Comparison of ENCODE assay signal across 12 cellular contexts in genomic region chr19:50427318-50427925, GRCh38. TPM values are rescaled to one million over a fixed set of nuclear protein-coding genes. Genes with fewer than 3 reads are reported as not detected.
A peak's percentile ranks its signal among the peaks of the same experiment; 100 is the strongest.
DNase-seq lines count a peak whose midpoint lies in the region; ATAC-seq and TF ChIP-seq lines count a peak whose summit lies in the region.
"Had no signal": no experiment of that assay in that cellular context is flagged by ENCODE, and none has a peak within 500 bp of the region (broad histone marks: within the 10 kb centered on the region; RNA-seq: fewer than 3 reads in every experiment).

No MANE protein-coding gene starts in this region.

- H3K4me1 Mint-ChIP-seq in T-helper 17 cell: peaks cover 9% of the 10 kb centered on the region

- peak overlapping the region; percentile 80 for H3K4me3 ChIP-seq in DOHH2 (ENCODE audit: low read length)
- peak overlapping the region; percentile 24 for H3K4me3 ChIP-seq in fibroblast of pulmonary artery (replicated peaks; ENCODE audit: low read depth, low read length)
- H3K4me3 ChIP-seq in skeletal muscle cell (ENCODE audit: low read depth, low read length): peak overlapping the region; percentile 29
- no peak overlapping the region for H3K4me3 ChIP-seq in SK-N-SH (ENCODE audit: low read depth in 2 of 2, low read length in 1 of 2)
- H3K4me3 ChIP-seq: ovary had no signal

- H2AFZ ChIP-seq in SK-N-SH (ENCODE audit: low read depth): no peak overlapping the region

- ATAC-seq in T-helper 17 cell: no peak

- H3K4me3 Mint-ChIP-seq in T-helper 17 cell: peak overlapping the region; percentile 58

- peaks cover 18% of the 10 kb centered on the region for H3K79me2 ChIP-seq in DOHH2 (ENCODE audit: control insufficient read depth, low read length)
- no peaks in the 10 kb centered on the region for H3K79me2 ChIP-seq in SK-N-SH (ENCODE audit: insufficient read depth)

- 71% methylated on average over 21 of the region's 26 CpGs for WGBS in SK-N-SH (ENCODE audit: low lambda C conversion rate)

- peaks cover 7% of the 10 kb centered on the region; the same call in 1 of the 2 replicates for H4K20me1 ChIP-seq in DOHH2 (ENCODE audit: control insufficient read depth, insufficient read depth, low read depth, low read length)
- no peaks in the 10 kb centered on the region for H4K20me1 ChIP-seq in SK-N-SH (ENCODE audit: insufficient read depth)

- no peak for TF ChIP-seq EP300 in SK-N-SH (IDR thresholded peaks at IDR 0.05; ENCODE audit: borderline replicate concordance in 1 of 2, low read depth in 1 of 2, low read length in 1 of 2)

- H3K9ac ChIP-seq in SK-N-SH: no peak overlapping the region

- H3K4me1 ChIP-seq in DOHH2 (ENCODE audit: control insufficient read depth, low read length) (peaks cover 76% of the 10 kb centered on the region), SK-N-SH (ENCODE audit: control insufficient read depth in 1 of 2, insufficient read depth in 2 of 2, low read depth in 1 of 2, low read length in 1 of 2) (peaks cover 0 to 6% of the 10 kb centered on the region in 2 experiments; a peak in 1 of 4 replicates)

- CTCF ChIA-PET in SK-N-SH (lab: Yijun Ruan, JAX): interaction anchor here (1.2 to 3.7 kb wide), 4 partner anchors 12 to 58 kb away, joined by 3 to 14 read pairs (median 5); no protein-coding TSS in a partner anchor

- TF ChIP-seq CTCF in DOHH2 (IDR thresholded peaks at IDR 0.05; ENCODE audit: low read depth, low read length, poor library complexity, severe bottlenecking) (no peak), fibroblast of pulmonary artery (IDR thresholded peaks at IDR 0.05; ENCODE audit: low read length, missing control alignments) (no peak), SK-N-SH (IDR thresholded peaks at IDR 0.05) (no peak)

- TF ChIP-seq RAD21 in SK-N-SH (IDR thresholded peaks at IDR 0.05; ENCODE audit: low read length): no peak

- peak overlapping the region; percentile 84 for H3K4me2 ChIP-seq in DOHH2 (ENCODE audit: low read length)
- no peak overlapping the region for H3K4me2 ChIP-seq in SK-N-SH

- H3K27me3 Mint-ChIP-seq in T-helper 17 cell: peaks cover 6% of the 10 kb centered on the region

- H3K36me3 ChIP-seq in DOHH2 (ENCODE audit: control insufficient read depth, low read length): peaks cover 60% of the 10 kb centered on the region
- no peaks in the 10 kb centered on the region for H3K36me3 ChIP-seq in SK-N-SH (replicated peaks in 1 of 2; ENCODE audit: control insufficient read depth in 1 of 2, insufficient read depth in 2 of 2, low read length in 1 of 2)
- H3K36me3 ChIP-seq: ovary had no signal

- no peak overlapping the region for H3K27ac Mint-ChIP-seq in T-helper 17 cell
- H3K27ac Mint-ChIP-seq: activated T-helper 2 cell treated with anti-CD3 and anti-CD28 coated beads, Interferon-gamma antibody, Interleukin-2, Interleukin-4, amounts not matched to agents 10 μg/mL and 5 μg/mL and 100 μg/mL, durations not matched to agents 14 hours and 24 hours and 36 hours had no signal

- H3K9me3 ChIP-seq in DOHH2 (ENCODE audit: control insufficient read depth, insufficient read depth, low read length) (no peaks in the 10 kb centered on the region), T-helper 17 cell (ENCODE audit: control insufficient read depth, low read length, poor library complexity, severe bottlenecking) (no peaks in the 10 kb centered on the region), SK-N-SH (no peaks in the 10 kb centered on the region)
- H3K9me3 ChIP-seq: Caco-2, ovary had no signal

- no peaks in the 10 kb centered on the region for H3K36me3 Mint-ChIP-seq in T-helper 17 cell (ENCODE audit: low read depth)

- no peak for DNase-seq in T-helper 17 cell
- no peak for DNase-seq in fibroblast of pulmonary artery (ENCODE audit: low read depth)
- DNase-seq in skeletal muscle cell (ENCODE audit: low read depth): no peak
- no peak for DNase-seq in stimulated activated CD4-positive, alpha-beta T cell treated with anti-CD3 and anti-CD28 coated beads, Interleukin-4, amount 100 ng/mL, for 4 hours
- no peak for DNase-seq in head of caudate nucleus
- no peak for DNase-seq in mucosa of gallbladder (ENCODE audit: low spot score)
- DNase-seq in SK-N-SH: no peak
- DNase-seq: Caco-2 had no signal

- H3F3A ChIP-seq in DOHH2 (ENCODE audit: control insufficient read depth, insufficient read depth): peaks cover 64% of the 10 kb centered on the region
- H3F3A ChIP-seq in SK-N-SH (replicated peaks; ENCODE audit: insufficient read depth): no peaks in the 10 kb centered on the region

- peak overlapping the region; percentile 96 for H3K27ac ChIP-seq in DOHH2 (ENCODE audit: low read depth, low read length)
- no peak overlapping the region for H3K27ac ChIP-seq in SK-N-SH (ENCODE audit: low read depth in 2 of 2, low read length in 1 of 2)
- H3K27ac ChIP-seq: ovary had no signal

- H3K9me2 ChIP-seq in DOHH2 (replicated peaks; ENCODE audit: control insufficient read depth, low read length): no peaks in the 10 kb centered on the region
- H3K9me2 ChIP-seq in SK-N-SH: no peaks in the 10 kb centered on the region

- POLR2A ChIA-PET in SK-N-SH (lab: Yijun Ruan, JAX): no interaction called here

- H3K27me3 ChIP-seq in DOHH2 (ENCODE audit: control insufficient read depth, low read length) (no peaks in the 10 kb centered on the region), SK-N-SH (ENCODE audit: insufficient read depth) (peaks cover 4% of the 10 kb centered on the region)
- H3K27me3 ChIP-seq: ovary had no signal

- intact Hi-C loops in head of caudate nucleus (cut with DNase I): no loop called here

TF ChIP-seq in SK-N-SH, 30 proteins besides CTCF, POLR2A, EP300 and RAD21:
- TF ChIP-seq ELF1 (IDR thresholded peaks at IDR 0.05) (no peak), MAX (IDR thresholded peaks at IDR 0.05; ENCODE audit: low read depth) (no peak), RXRA (IDR thresholded peaks at IDR 0.05; ENCODE audit: borderline replicate concordance, low read depth) (no peak), SMC3 (IDR thresholded peaks at IDR 0.05; ENCODE audit: low read depth, low read length) (no peak), YY1 (IDR thresholded peaks at IDR 0.05; ENCODE audit: low read depth) (no peak), NRF1 (IDR thresholded peaks at IDR 0.05; ENCODE audit: low read depth, low read length) (no peak), JUND (IDR thresholded peaks at IDR 0.05) (no peak), MXI1 (IDR thresholded peaks at IDR 0.05; ENCODE audit: low read depth, low read length) (no peak), POLR2AphosphoS5 (IDR thresholded peaks at IDR 0.05; ENCODE audit: low read depth, low read length) (no peak), FOXJ3 (CRISPR knock-in tag; IDR thresholded peaks at IDR 0.05) (no peak), TAF1 (IDR thresholded peaks at IDR 0.05; ENCODE audit: borderline replicate concordance, low read depth, low read length) (no peak), GABPA (IDR thresholded peaks at IDR 0.05; ENCODE audit: low read depth) (no peak), PBX3 (IDR thresholded peaks at IDR 0.05) (no peak), NFIC (IDR thresholded peaks at IDR 0.05; ENCODE audit: borderline replicate concordance) (no peak), RFX5 (IDR thresholded peaks at IDR 0.05; ENCODE audit: low read length) (no peak), MEF2A (IDR thresholded peaks at IDR 0.05; ENCODE audit: borderline replicate concordance, low read depth) (no peak)

RNA-seq across cellular contexts. Expression of gene MYBPC2, which starts 5.3 kb away (rescaled TPM):
- under 1 TPM; 0.07 to 0.08 TPM for total RNA-seq in T-helper 17 cell
- total RNA-seq in mucosa of gallbladder: not detected
- polyA plus RNA-seq in SK-N-SH (2012; rRNA removed): not detected in 2 replicates
- not detected in 2 replicates for polyA plus RNA-seq in SK-N-SH (2012; cell fraction: cytosol; rRNA removed)
- not detected in 2 replicates for polyA plus RNA-seq in SK-N-SH (2012; cell fraction: nucleus; rRNA removed)
- total RNA-seq: RPMI7951 had no signal

RNA-seq across cellular contexts. Expression of gene SPIB, which starts 8.7 kb away (rescaled TPM):
- 1 to 10 TPM; 1.9 to 3.0 TPM for total RNA-seq in T-helper 17 cell
- total RNA-seq in mucosa of gallbladder: 1.8 TPM
- not detected in 2 replicates for polyA plus RNA-seq in SK-N-SH (2012; rRNA removed)
- polyA plus RNA-seq in SK-N-SH (2012; cell fraction: cytosol; rRNA removed): 0.06 TPM in 1 of 2 replicates, not detected in the other
- polyA plus RNA-seq in SK-N-SH (2012; cell fraction: nucleus; rRNA removed): not detected in 2 replicates
- total RNA-seq: RPMI7951 had no signal

RNA-seq across cellular contexts. Expression of gene POLD1, which starts 43.3 kb away (rescaled TPM):
- total RNA-seq in T-helper 17 cell (10 to 100 TPM; 23.5 to 26.6 TPM), mucosa of gallbladder (16.2 TPM)
- polyA plus RNA-seq in SK-N-SH (2012; rRNA removed): 28.6 and 33.6 TPM in 2 replicates
- 8.1 and 14.9 TPM in 2 replicates for polyA plus RNA-seq in SK-N-SH (2012; cell fraction: cytosol; rRNA removed)
- 109 and 151 TPM in 2 replicates for polyA plus RNA-seq in SK-N-SH (2012; cell fraction: nucleus; rRNA removed)

RNA-seq across cellular contexts. Expression of gene EMC10, which starts 48.9 kb away (rescaled TPM):
- total RNA-seq in T-helper 17 cell: 10 to 100 TPM; 76.6 to 78.5 TPM
- 182 TPM for total RNA-seq in mucosa of gallbladder
- 218 and 219 TPM in 2 replicates for polyA plus RNA-seq in SK-N-SH (2012; rRNA removed)
- 127 and 185 TPM in 2 replicates for polyA plus RNA-seq in SK-N-SH (2012; cell fraction: cytosol; rRNA removed)
- 80.6 and 85.4 TPM in 2 replicates for polyA plus RNA-seq in SK-N-SH (2012; cell fraction: nucleus; rRNA removed)

RNA-seq across cellular contexts. Expression of gene GARIN5A, which starts 49.2 kb away (rescaled TPM):
- total RNA-seq in T-helper 17 cell (under 1 TPM in 1 of 2 donors, not detected in 1; 0.22 TPM), mucosa of gallbladder (5.0 TPM)
- 1.1 and 1.3 TPM in 2 replicates for polyA plus RNA-seq in SK-N-SH (2012; rRNA removed)
- 0.63 and 0.73 TPM in 2 replicates for polyA plus RNA-seq in SK-N-SH (2012; cell fraction: cytosol; rRNA removed)
- polyA plus RNA-seq in SK-N-SH (2012; cell fraction: nucleus; rRNA removed): 0.80 and 1.00 TPM in 2 replicates
- total RNA-seq: RPMI7951 had no signal

Comparison
In these comparisons a context has a peak if more than half of its experiments do, and no peak if none do; other contexts are left out.
1. H3K4me3 ChIP-seq: peak in DOHH2 (single experiment), fibroblast of pulmonary artery (single experiment) and skeletal muscle cell (single experiment); none in SK-N-SH (0 of 2).